In genomic region chr16:60074378-60074777, GRCh38 we compare ENCODE assay signal across 8 cellular contexts.
"Had no signal": no experiment of that assay in that cellular context is flagged by ENCODE, and none has a peak within 500 bp of the region (broad histone marks: within the 10 kb centered on the region; RNA-seq: fewer than 3 reads in every experiment).

No MANE protein-coding gene starts in this region.

- ATAC-seq: GM12878 had no signal

- H3K4me3 ChIP-seq: GM12878 had no signal

- FAIRE-seq: G401.6, GM12878, GM12891, GM12892, GM18507, GM19239 had no signal

- DNase-seq: GDM1, GF-D8 had no signal
